ENCODE assay signal across 8 cellular contexts in the genomic region with DNA sequence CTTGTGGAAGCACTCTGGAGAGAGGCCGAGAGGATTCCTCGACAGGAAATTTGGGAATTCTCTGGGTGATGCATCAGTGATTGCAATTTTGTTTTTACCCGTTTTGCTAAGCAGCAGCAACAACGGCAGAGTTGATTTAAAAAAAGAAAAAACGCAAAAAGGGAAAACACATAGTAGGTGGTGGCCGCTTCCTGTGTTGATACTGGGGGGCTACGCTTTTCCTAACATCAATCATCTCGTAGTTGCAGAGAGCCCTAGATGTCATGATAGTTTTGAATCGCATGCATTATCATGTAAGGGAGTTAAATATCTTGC. TPM values are rescaled to one million over a fixed set of nuclear protein-coding genes. Genes with fewer than 3 reads are reported as not detected.
DNase-seq lines count a peak whose midpoint lies in the region; ATAC-seq and TF ChIP-seq lines count a peak whose summit lies in the region.

No MANE protein-coding gene starts in this region.

- peak overlapping the region; percentile 82 for H3K4me3 Mint-ChIP-seq in MCF 10A (ENCODE audit: unreplicated experiment)
- peak overlapping the region; percentile 87 for H3K4me3 Mint-ChIP-seq in mesothelial cell of epicardium

- peaks cover 5% of the 10 kb centered on the region for H3K36me3 Mint-ChIP-seq in MCF 10A (ENCODE audit: insufficient read depth, unreplicated experiment)
- peaks cover 2% of the 10 kb centered on the region for H3K36me3 Mint-ChIP-seq in mesothelial cell of epicardium

- no peak for DNase-seq in heart right ventricle
- no peak for DNase-seq in left ventricle myocardium superior
- DNase-seq in MCF 10A (ENCODE audit: unreplicated experiment): no peak
- no peak for DNase-seq in mesothelial cell of epicardium (ENCODE audit: low spot score in 2 of 2, unreplicated experiment in 2 of 2)
- DNase-seq in aorta: no peak
- no peak for DNase-seq in middle frontal gyrus (ENCODE audit: extremely low spot score, low spot score)
- no peak for DNase-seq in NCI-H1417 treated with DMSO at 0.1 percent for 48 hours (lab: John Stamatoyannopoulos, UW)
- DNase-seq in HuH-7.5 (ENCODE audit: low spot score): no peak

- no peaks in the 10 kb centered on the region for H3K27me3 Mint-ChIP-seq in MCF 10A (ENCODE audit: insufficient read depth, unreplicated experiment)
- H3K27me3 Mint-ChIP-seq in mesothelial cell of epicardium (ENCODE audit: low read depth): no peaks in the 10 kb centered on the region

- H3K4me1 ChIP-seq in heart right ventricle (peaks cover 0 to 25% (median 12%) of the 10 kb centered on the region in 9 donors), aorta (ENCODE audit: control insufficient read depth in 1 of 2, insufficient read depth in 2 of 2, low read length in 2 of 2) (no peaks in the 10 kb centered on the region)

- no peak for ATAC-seq in heart right ventricle
- no peak for ATAC-seq in left ventricle myocardium superior
- no peak for ATAC-seq in aorta (ENCODE audit: low FRiP score)

- no TSS peak for BruUV-seq in MCF 10A (replicated peaks; lab: Mats Ljungman, UMichigan)

- TF ChIP-seq CTCF in heart right ventricle (IDR thresholded peaks at IDR 0.05): no peak
- TF ChIP-seq CTCF in MCF 10A (IDR thresholded peaks at IDR 0.05; ENCODE audit: unreplicated experiment): no peak
- TF ChIP-seq CTCF in mesothelial cell of epicardium (IDR thresholded peaks at IDR 0.05; ENCODE audit: unreplicated experiment): no peak

- peak overlapping the region; percentile 86 to 99 (median 94) for H3K27ac ChIP-seq in heart right ventricle
- peak overlapping the region in 1 of 2 donors; percentile 87 for H3K27ac ChIP-seq in aorta (ENCODE audit: low read depth in 1 of 2, low read length in 2 of 2)

- H3K9me3 ChIP-seq in heart right ventricle: peaks cover 0 to under 1% (median 0%) of the 10 kb centered on the region in 11 donors
- H3K9me3 ChIP-seq in aorta (ENCODE audit: control insufficient read depth, low read length): no peaks in the 10 kb centered on the region

- H3K27me3 ChIP-seq in heart right ventricle (no peaks in the 10 kb centered on the region), aorta (ENCODE audit: control insufficient read depth in 1 of 2, insufficient read depth in 2 of 2, low read length in 1 of 2) (no peaks in the 10 kb centered on the region)

- CTCF ChIA-PET in MCF 10A (lab: Yijun Ruan, JAX): interaction anchor here (0.6 to 2.0 kb wide), 6 partner anchors 10 to 1463 kb away, joined by 3 to 7 read pairs (median 4); no protein-coding TSS in a partner anchor

- H3K9me3 Mint-ChIP-seq in MCF 10A (ENCODE audit: unreplicated experiment) (no peaks in the 10 kb centered on the region), mesothelial cell of epicardium (peaks cover 2% of the 10 kb centered on the region)

- WGBS in heart right ventricle, 2 donors: 7 to 12% methylated on average over 9 of the region's 9 CpGs
- 3% methylated on average over 9 of the region's 9 CpGs for WGBS in aorta, 2 donors

- intact Hi-C loops in heart right ventricle (cut with DNase I): loop anchor here in 4 of 10 donors (1.0 to 10.0 kb wide), 2 partner anchors 27 to 153 kb away; a partner anchor contains a TSS
- intact Hi-C loops in left ventricle myocardium superior (cut with micrococcal nuclease): no loop called here
- intact Hi-C loops in MCF 10A (cut with micrococcal nuclease): loop anchor here (5.0 kb wide), 1 partner anchor 150 kb away; no protein-coding TSS in a partner anchor
- intact Hi-C loops in aorta (cut with DNase I): loop anchor here in 1 of 2 donors (10.0 kb wide), 1 partner anchor 1677 kb away; a partner anchor contains a TSS

- no peaks in the 10 kb centered on the region for H3K36me3 ChIP-seq in heart right ventricle
- H3K36me3 ChIP-seq in aorta (ENCODE audit: control insufficient read depth in 1 of 2, insufficient read depth in 2 of 2, low read length in 1 of 2): no peaks in the 10 kb centered on the region

- H3K4me1 Mint-ChIP-seq in MCF 10A (ENCODE audit: insufficient read depth, unreplicated experiment) (peaks cover 6% of the 10 kb centered on the region), mesothelial cell of epicardium (peaks cover 20% of the 10 kb centered on the region)

- H3K27ac Mint-ChIP-seq in MCF 10A (ENCODE audit: low read depth, unreplicated experiment): peak overlapping the region; percentile 84
- peak overlapping the region; percentile 96 for H3K27ac Mint-ChIP-seq in mesothelial cell of epicardium

- POLR2A ChIA-PET in MCF 10A (lab: Yijun Ruan, JAX): interaction anchor here (0.7 to 3.2 kb wide), 14 partner anchors 8 to 707 kb away, joined by 3 to 24 read pairs (median 4); a partner anchor contains a TSS

- H3K4me3 ChIP-seq in heart right ventricle (peak overlapping the region; percentile 53 to 97 (median 90)), aorta (ENCODE audit: low read length in 2 of 2) (peak overlapping the region; percentile 66 to 69)

RNA-seq across cellular contexts. Expression of a gene that starts 0.3 kb away (rescaled TPM):
- total RNA-seq in heart right ventricle (1 to 10 TPM in 9 of 10 donors, under 1 TPM in 1; 0.96 to 2.9 (median 1.8) TPM), left ventricle myocardium superior (2.2 TPM), MCF 10A (2022) (3.0 and 3.5 TPM in 2 replicates), mesothelial cell of epicardium (7.1 to 7.3 TPM (median 7.2 TPM) in 3 replicates), aorta (10 to 100 TPM in 1 of 2 donors, 1 to 10 TPM in 1; 3.7 to 11.7 TPM)
- polyA plus RNA-seq in heart right ventricle (1 to 10 TPM; 1.1 to 1.7 TPM), aorta (10 to 100 TPM in 1 of 2 donors, 1 to 10 TPM in 1; 4.8 to 10.1 TPM)

RNA-seq across cellular contexts. Expression of a gene that starts 27.5 kb away (rescaled TPM):
- total RNA-seq in heart right ventricle (10 to 100 TPM in 1 of 10 donors, 1 to 10 TPM in 9; 2.3 to 12.8 (median 3.6) TPM), left ventricle myocardium superior (3.9 TPM), MCF 10A (2022) (10.8 and 11.7 TPM in 2 replicates), mesothelial cell of epicardium (8.5 to 9.2 TPM (median 8.8 TPM) in 3 replicates), aorta (10 to 100 TPM; 10.1 to 13.6 TPM)
- polyA plus RNA-seq in heart right ventricle (1 to 10 TPM; 3.7 to 4.8 TPM), aorta (10 to 100 TPM; 10.2 to 24.9 TPM)
